ENCODE assay signal across 20 cellular contexts in genomic region chr1:143721024-143721373, GRCh38.
DNase-seq lines count a peak whose midpoint lies in the region; ATAC-seq and TF ChIP-seq lines count a peak whose summit lies in the region.
"Had no signal": no experiment of that assay in that cellular context is flagged by ENCODE, and none has a peak within 500 bp of the region (broad histone marks: within the 10 kb centered on the region; RNA-seq: fewer than 3 reads in every experiment).

No MANE protein-coding gene starts in this region.

- no peaks in the 10 kb centered on the region for H3F3A ChIP-seq in SK-N-SH (replicated peaks; ENCODE audit: insufficient read depth)

- H3K9me2 ChIP-seq in SK-N-SH (no peaks in the 10 kb centered on the region), Karpas-422 (replicated peaks; ENCODE audit: insufficient read depth, low read length) (no peaks in the 10 kb centered on the region)

- H3K27ac ChIP-seq in SK-N-SH (ENCODE audit: low read depth in 2 of 2, low read length in 1 of 2) (no peak overlapping the region), Karpas-422 (ENCODE audit: low read length) (peak overlapping the region; percentile 94), rectal smooth muscle tissue (ENCODE audit: low read depth, low read length) (no peak overlapping the region), vagina (no peak overlapping the region)
- H3K27ac ChIP-seq: dorsolateral prefrontal cortex, heart right ventricle, RWPE1 had no signal

- CTCF ChIA-PET in SK-N-SH (lab: Yijun Ruan, JAX) = no interaction called here

- TF ChIP-seq CTCF in SK-N-SH (IDR thresholded peaks at IDR 0.05) = no peak
- TF ChIP-seq CTCF in vagina (IDR thresholded peaks at IDR 0.05) = no peak

- no peak for TF ChIP-seq POLR2A in vagina (IDR thresholded peaks at IDR 0.05)

- TF ChIP-seq RAD21 in SK-N-SH (IDR thresholded peaks at IDR 0.05; ENCODE audit: low read length) = no peak

- H3K4me2 ChIP-seq in SK-N-SH = peak overlapping the region; percentile 55
- H3K4me2 ChIP-seq in Karpas-422 (ENCODE audit: low read depth, low read length, poor library complexity, severe bottlenecking) = peak overlapping the region; percentile 64

- TF ChIP-seq EP300 in SK-N-SH (IDR thresholded peaks at IDR 0.05; ENCODE audit: borderline replicate concordance in 1 of 2, low read depth in 1 of 2, low read length in 1 of 2) = no peak

- 7% methylated on average over 7 of the region's 7 CpGs for WGBS in SK-N-SH (ENCODE audit: low lambda C conversion rate)

- no peaks in the 10 kb centered on the region; a peak in 1 of 4 replicates for H3K4me1 ChIP-seq in SK-N-SH (ENCODE audit: control insufficient read depth in 1 of 2, insufficient read depth in 2 of 2, low read depth in 1 of 2, low read length in 1 of 2)
- H3K4me1 ChIP-seq in Karpas-422 (ENCODE audit: low read length) = peaks cover 61% of the 10 kb centered on the region
- H3K4me1 ChIP-seq in rectal smooth muscle tissue (ENCODE audit: control insufficient read depth, insufficient read depth, low read length) = no peaks in the 10 kb centered on the region
- no peaks in the 10 kb centered on the region for H3K4me1 ChIP-seq in vagina
- H3K4me1 ChIP-seq: heart right ventricle had no signal

- H3K9me3 ChIP-seq in SK-N-SH (no peaks in the 10 kb centered on the region), Karpas-422 (ENCODE audit: low read length) (no peaks in the 10 kb centered on the region), vagina (no peaks in the 10 kb centered on the region)
- H3K9me3 ChIP-seq: heart right ventricle, mucosa of descending colon had no signal

- POLR2A ChIA-PET in SK-N-SH (lab: Yijun Ruan, JAX) = no interaction called here

- H3K27me3 ChIP-seq in SK-N-SH (ENCODE audit: insufficient read depth) = peaks cover 51% of the 10 kb centered on the region; the same call in 1 of the 2 replicates
- no peaks in the 10 kb centered on the region for H3K27me3 ChIP-seq in Karpas-422 (ENCODE audit: low read length)
- no peaks in the 10 kb centered on the region for H3K27me3 ChIP-seq in rectal smooth muscle tissue (ENCODE audit: control insufficient read depth, insufficient read depth, low read length)
- no peaks in the 10 kb centered on the region for H3K27me3 ChIP-seq in vagina

- no peak for ATAC-seq in SK-N-SH treated with all-trans-retinoic acid at 6 μM for 48 hours
- ATAC-seq: activated CD4-positive, CD25-positive, alpha-beta regulatory T cell treated with anti-CD3 and anti-CD28 coated beads, Interleukin-2, amount 50 U/mL, for 24 hours had no signal

- H3K36me3 ChIP-seq in SK-N-SH (replicated peaks in 1 of 2; ENCODE audit: control insufficient read depth in 1 of 2, insufficient read depth in 2 of 2, low read length in 1 of 2) = no peaks in the 10 kb centered on the region
- H3K36me3 ChIP-seq in Karpas-422 (ENCODE audit: insufficient read depth, low read length) = no peaks in the 10 kb centered on the region
- no peaks in the 10 kb centered on the region for H3K36me3 ChIP-seq in rectal smooth muscle tissue (ENCODE audit: control insufficient read depth, insufficient read depth, low read length)
- H3K36me3 ChIP-seq in vagina = no peaks in the 10 kb centered on the region
- H3K36me3 ChIP-seq: heart right ventricle had no signal

- H4K20me1 ChIP-seq in SK-N-SH (ENCODE audit: insufficient read depth) = no peaks in the 10 kb centered on the region
- no peaks in the 10 kb centered on the region for H4K20me1 ChIP-seq in Karpas-422 (ENCODE audit: insufficient read depth, low read depth, low read length)

- H2AFZ ChIP-seq in SK-N-SH (ENCODE audit: low read depth) = peak overlapping the region; percentile 59; the same call in 1 of the 2 replicates
- H2AFZ ChIP-seq in Karpas-422 (ENCODE audit: low read length) = no peak overlapping the region

- H3K4me3 ChIP-seq in SK-N-SH (ENCODE audit: low read depth in 2 of 2, low read length in 1 of 2) (peak overlapping the region in 1 of 2 experiments; percentile 29; a peak in 1 of 4 replicates), Karpas-422 (ENCODE audit: low read length) (peak overlapping the region; percentile 52; the same call in 1 of the 2 replicates), rectal smooth muscle tissue (ENCODE audit: low read length) (peak overlapping the region; percentile 40), vagina (no peak overlapping the region)
- H3K4me3 ChIP-seq: heart right ventricle, mucosa of descending colon had no signal

- H3K9ac ChIP-seq in SK-N-SH (no peak overlapping the region), Karpas-422 (ENCODE audit: low read length) (peak overlapping the region; percentile 66), rectal smooth muscle tissue (ENCODE audit: low read length) (no peak overlapping the region)

- DNase-seq in SK-N-SH (no peak), Karpas-422 (no peak), dedifferentiated amniotic fluid mesenchymal stem cell (ENCODE audit: extremely low spot score) (peak; percentile 1), vagina (ENCODE audit: extremely low spot score in 2 of 2) (no peak)
- no peak for DNase-seq in stimulated activated CD8-positive, alpha-beta memory T cell treated with anti-CD3 and anti-CD28 coated beads, Interleukin-4, amount 100 ng/mL, for 48 hours
- no peak for DNase-seq in stimulated activated CD4-positive, alpha-beta T cell treated with anti-CD3 and anti-CD28 coated beads, Interleukin-2, amount 100 ng/mL, for 24 hours
- DNase-seq: DMS79 treated with DMSO at 0.1 percent for 48 hours; heart right ventricle; Kasumi-1; NCI-H1694 treated with DMSO at 0.1 percent for 48 hours; NCI-H345; NK-92 treated with Interleukin-12 subunit alpha and Interleukin-12 subunit beta, amount 100 ng/mL, for 24 hours; stimulated activated naive B cell treated with anti-CD40 and anti-IgM and Interleukin-4, amounts not matched to agents 10 μg/mL and 1 μg/mL and 100 μg/mL, for 72 hours; T-cell had no signal

- no peaks in the 10 kb centered on the region for H3K79me2 ChIP-seq in SK-N-SH (ENCODE audit: insufficient read depth)
- H3K79me2 ChIP-seq in Karpas-422 (ENCODE audit: low read length) = no peaks in the 10 kb centered on the region

- intact Hi-C loops in vagina (cut with DNase I) = no loop called here

TF ChIP-seq in SK-N-SH, 30 proteins besides CTCF, POLR2A, EP300 and RAD21 (continues in another document):
- TF ChIP-seq, protein P1, sequence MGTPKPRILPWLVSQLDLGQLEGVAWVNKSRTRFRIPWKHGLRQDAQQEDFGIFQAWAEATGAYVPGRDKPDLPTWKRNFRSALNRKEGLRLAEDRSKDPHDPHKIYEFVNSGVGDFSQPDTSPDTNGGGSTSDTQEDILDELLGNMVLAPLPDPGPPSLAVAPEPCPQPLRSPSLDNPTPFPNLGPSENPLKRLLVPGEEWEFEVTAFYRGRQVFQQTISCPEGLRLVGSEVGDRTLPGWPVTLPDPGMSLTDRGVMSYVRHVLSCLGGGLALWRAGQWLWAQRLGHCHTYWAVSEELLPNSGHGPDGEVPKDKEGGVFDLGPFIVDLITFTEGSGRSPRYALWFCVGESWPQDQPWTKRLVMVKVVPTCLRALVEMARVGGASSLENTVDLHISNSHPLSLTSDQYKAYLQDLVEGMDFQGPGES (IDR thresholded peaks at IDR 0.05; ENCODE audit: low read depth, low read length) = no peak
- TF ChIP-seq FOXM1 (IDR thresholded peaks at IDR 0.05; ENCODE audit: low read depth) (no peak), GATA2 (CRISPR knock-in tag; IDR thresholded peaks at IDR 0.05) (no peak), FOXJ3 (CRISPR knock-in tag; IDR thresholded peaks at IDR 0.05) (no peak), RCOR1 (IDR thresholded peaks at IDR 0.05; ENCODE audit: low read length) (no peak), ELF1 (IDR thresholded peaks at IDR 0.05) (no peak), POLR2AphosphoS5 (IDR thresholded peaks at IDR 0.05; ENCODE audit: low read depth, low read length) (no peak), NRF1 (IDR thresholded peaks at IDR 0.05; ENCODE audit: low read depth, low read length) (no peak)
- TF ChIP-seq, protein P2, sequence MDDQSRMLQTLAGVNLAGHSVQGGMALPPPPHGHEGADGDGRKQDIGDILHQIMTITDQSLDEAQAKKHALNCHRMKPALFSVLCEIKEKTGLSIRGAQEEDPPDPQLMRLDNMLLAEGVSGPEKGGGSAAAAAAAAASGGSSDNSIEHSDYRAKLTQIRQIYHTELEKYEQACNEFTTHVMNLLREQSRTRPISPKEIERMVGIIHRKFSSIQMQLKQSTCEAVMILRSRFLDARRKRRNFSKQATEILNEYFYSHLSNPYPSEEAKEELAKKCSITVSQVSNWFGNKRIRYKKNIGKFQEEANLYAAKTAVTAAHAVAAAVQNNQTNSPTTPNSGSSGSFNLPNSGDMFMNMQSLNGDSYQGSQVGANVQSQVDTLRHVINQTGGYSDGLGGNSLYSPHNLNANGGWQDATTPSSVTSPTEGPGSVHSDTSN (IDR thresholded peaks at IDR 0.05) = no peak

TF ChIP-seq in SK-N-SH treated with all-trans-retinoic acid at 6 μM for 48 hours, 23 proteins besides CTCF, POLR2A, EP300 and RAD21 (continues in another document):
- TF ChIP-seq CSRNP3 (CRISPR knock-in tag; IDR thresholded peaks at IDR 0.05) (no peak), CREB5 (CRISPR knock-in tag; IDR thresholded peaks at IDR 0.05; ENCODE audit: low read depth) (no peak), GLIS3 (CRISPR knock-in tag; IDR thresholded peaks at IDR 0.05) (no peak), ZFP30 (CRISPR knock-in tag; IDR thresholded peaks at IDR 0.05) (no peak), BACH2 (CRISPR knock-in tag; IDR thresholded peaks at IDR 0.05; ENCODE audit: borderline replicate concordance) (no peak), CSDC2 (CRISPR knock-in tag; IDR thresholded peaks at IDR 0.05) (no peak), SNAI2 (CRISPR knock-in tag; IDR thresholded peaks at IDR 0.05) (no peak)

Comparison
In these comparisons a context has a peak if more than half of its experiments do, and no peak if none do; other contexts are left out.
1. H3K4me3 ChIP-seq: peak in Karpas-422 (single experiment) and rectal smooth muscle tissue (single experiment); none in vagina (0 of 2).